In the genomic region with DNA sequence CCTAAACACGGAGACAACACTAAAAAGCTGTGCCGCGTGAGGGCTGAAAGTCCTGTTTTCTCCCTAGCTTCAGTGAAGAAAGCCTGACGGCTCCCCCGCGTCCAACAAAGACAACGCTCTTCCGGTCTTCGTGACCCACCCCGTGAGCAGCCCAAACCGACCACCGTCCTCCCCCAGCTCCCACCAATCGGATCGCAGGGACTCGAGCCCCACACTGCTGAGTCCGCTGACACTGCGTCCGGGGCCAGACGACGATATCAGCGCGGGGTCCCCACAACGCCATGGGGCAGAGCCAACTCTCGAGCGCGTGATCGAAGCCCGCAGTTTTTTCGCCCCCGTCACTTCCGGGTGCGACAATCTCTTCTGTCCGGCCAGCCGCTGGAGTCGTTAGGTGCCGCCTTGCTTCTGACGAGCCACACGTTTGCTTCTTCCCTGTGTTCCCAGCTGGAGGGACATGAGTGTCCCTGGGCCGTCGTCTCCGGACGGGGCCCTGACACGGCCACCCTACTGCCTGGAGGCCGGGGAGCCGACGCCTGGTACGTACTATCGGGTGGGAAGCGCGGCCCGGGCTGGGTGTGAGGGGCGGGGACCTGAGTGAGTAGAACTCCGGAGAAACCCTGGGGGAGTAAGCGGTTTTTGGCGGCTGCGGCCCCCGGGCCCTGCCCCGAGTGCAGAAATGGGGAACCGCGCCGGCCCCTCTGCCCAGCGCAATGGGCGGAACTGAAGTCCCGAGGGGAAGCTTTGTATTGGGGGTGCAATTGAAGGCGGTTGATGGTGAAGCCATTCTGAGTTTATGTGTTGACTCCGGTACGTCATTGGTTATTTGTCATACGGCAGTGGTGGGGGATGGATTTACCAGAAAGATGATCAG, we compare ENCODE assay signal across 8 cellular contexts. TPM values are rescaled to one million over a fixed set of nuclear protein-coding genes. Genes with fewer than 3 reads are reported as not detected.
DNase-seq lines count a peak whose midpoint lies in the region; ATAC-seq and TF ChIP-seq lines count a peak whose summit lies in the region.

A gene with protein sequence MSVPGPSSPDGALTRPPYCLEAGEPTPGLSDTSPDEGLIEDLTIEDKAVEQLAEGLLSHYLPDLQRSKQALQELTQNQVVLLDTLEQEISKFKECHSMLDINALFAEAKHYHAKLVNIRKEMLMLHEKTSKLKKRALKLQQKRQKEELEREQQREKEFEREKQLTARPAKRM (plus strand): TSS at position 390 of the 871 bp plus-strand sequence. CDS start 65 bp downstream, at position 455.

- H3K27ac ChIP-seq in osteoblast (ENCODE audit: low read depth, low read length) (peak within 1 kb of the TSS; percentile 98), thoracic aorta (peak within 1 kb of the TSS; percentile 97 to 99)

- H3K9me3 ChIP-seq in osteoblast (ENCODE audit: low read depth, low read length) = no peaks in the 10 kb centered on the region
- H3K9me3 ChIP-seq in thoracic aorta = no peaks in the 10 kb centered on the region

- H3K27me3 Mint-ChIP-seq in activated naive CD8-positive, alpha-beta T cell = no peaks in the 10 kb centered on the region
- H3K27me3 Mint-ChIP-seq in glutamatergic neuron (ENCODE audit: unreplicated experiment) = peaks cover 3% of the 10 kb centered on the region

- H3K4me1 ChIP-seq in osteoblast (ENCODE audit: insufficient read depth, low read length) = peaks cover 28% of the 10 kb centered on the region
- H3K4me1 ChIP-seq in thoracic aorta (ENCODE audit: control insufficient read depth in 1 of 2, low read depth in 2 of 2) = peaks cover 27 to 41% of the 10 kb centered on the region in 2 donors

- peaks cover 46% of the 10 kb centered on the region for H3K79me2 ChIP-seq in osteoblast (ENCODE audit: insufficient read depth, low read length)

- DNase-seq in GM04504 (ENCODE audit: low read depth) = peak; percentile 74
- peak; percentile 69 for DNase-seq in HFF-Myc (ENCODE audit: extremely low read depth, low read depth)
- DNase-seq in NAMALWA (ENCODE audit: low spot score) = peak; percentile 96
- peak; percentile 76 for DNase-seq in SKM-1 (lab: John Stamatoyannopoulos, UW; ENCODE audit: unreplicated experiment)
- peak; percentile 95 for DNase-seq in glutamatergic neuron
- DNase-seq in osteoblast (ENCODE audit: insufficient read length, low spot score, missing footprints) = peak; percentile 90
- peak; percentile 56 for DNase-seq in thoracic aorta (ENCODE audit: low spot score)

- peak within 1 kb of the TSS; percentile 91 for H2AFZ ChIP-seq in osteoblast (ENCODE audit: low read length)

- no peaks in the 10 kb centered on the region for H3K36me3 Mint-ChIP-seq in activated naive CD8-positive, alpha-beta T cell
- H3K36me3 Mint-ChIP-seq in glutamatergic neuron (ENCODE audit: unreplicated experiment) = no peaks in the 10 kb centered on the region

- TF ChIP-seq CTCF in HFF-Myc (IDR thresholded peaks at IDR 0.05; ENCODE audit: low read depth, low read length, missing control alignments) (no peak), glutamatergic neuron (IDR thresholded peaks at IDR 0.05; ENCODE audit: partially characterized antibody, unreplicated experiment) (no peak), osteoblast (IDR thresholded peaks at IDR 0.05; ENCODE audit: extremely low read depth, low read depth, low read length) (no peak), thoracic aorta (IDR thresholded peaks at IDR 0.05) (no peak)

- H3K4me3 ChIP-seq in HFF-Myc (replicated peaks; ENCODE audit: low read depth, low read length) (peak within 1 kb of the TSS; percentile 66), osteoblast (ENCODE audit: insufficient read depth, low read length) (peak within 1 kb of the TSS; percentile 97), thoracic aorta (peak within 1 kb of the TSS; percentile 97)

- H3K9me3 Mint-ChIP-seq in activated naive CD8-positive, alpha-beta T cell (ENCODE audit: low read depth) = no peaks in the 10 kb centered on the region
- H3K9me3 Mint-ChIP-seq in glutamatergic neuron (ENCODE audit: unreplicated experiment) = peaks cover 7% of the 10 kb centered on the region

- peaks cover 8% of the 10 kb centered on the region for H4K20me1 ChIP-seq in osteoblast (ENCODE audit: insufficient read depth, low read length)

- peak; percentile 78 for ATAC-seq in thoracic aorta (ENCODE audit: insufficient number of reproducible peaks, low FRiP score, low read depth)

- H3K36me3 ChIP-seq in osteoblast (ENCODE audit: insufficient read depth, low read length) (no peaks in the 10 kb centered on the region), thoracic aorta (no peaks in the 10 kb centered on the region)

- H3K27me3 ChIP-seq in osteoblast (ENCODE audit: insufficient read depth, low read length) = no peaks in the 10 kb centered on the region
- H3K27me3 ChIP-seq in thoracic aorta (replicated peaks; ENCODE audit: insufficient read depth) = no peaks in the 10 kb centered on the region

- H3K27ac Mint-ChIP-seq in activated naive CD8-positive, alpha-beta T cell = peak within 1 kb of the TSS; percentile 100
- peak within 1 kb of the TSS; percentile 100 for H3K27ac Mint-ChIP-seq in glutamatergic neuron (ENCODE audit: unreplicated experiment)

- peaks cover 44% of the 10 kb centered on the region for H3K4me1 Mint-ChIP-seq in activated naive CD8-positive, alpha-beta T cell (ENCODE audit: low read depth)
- peaks cover 15% of the 10 kb centered on the region for H3K4me1 Mint-ChIP-seq in glutamatergic neuron (ENCODE audit: low read depth, unreplicated experiment)

- H3K4me2 ChIP-seq in osteoblast (ENCODE audit: insufficient read depth, low read length) = peak within 1 kb of the TSS; percentile 96

- peak within 1 kb of the TSS; percentile 99 for H3K4me3 Mint-ChIP-seq in activated naive CD8-positive, alpha-beta T cell
- peak within 1 kb of the TSS; percentile 96 for H3K4me3 Mint-ChIP-seq in glutamatergic neuron (ENCODE audit: unreplicated experiment)

RNA-seq across cellular contexts. Expression of the gene that starts here (rescaled TPM):
- total RNA-seq in glutamatergic neuron (ENCODE audit: unreplicated experiment) (38.7 TPM), osteoblast (103 and 104 TPM in 2 replicates), thoracic aorta (10 to 100 TPM; 41.4 to 85.3 TPM)

Comparison
In these comparisons a context has a peak if more than half of its experiments do, and no peak if none do; other contexts are left out.
1. Peak in every context shown above with its lines: DNase-seq, ATAC-seq, H3K4me3 ChIP-seq and H3K27ac ChIP-seq.